In the genomic region with DNA sequence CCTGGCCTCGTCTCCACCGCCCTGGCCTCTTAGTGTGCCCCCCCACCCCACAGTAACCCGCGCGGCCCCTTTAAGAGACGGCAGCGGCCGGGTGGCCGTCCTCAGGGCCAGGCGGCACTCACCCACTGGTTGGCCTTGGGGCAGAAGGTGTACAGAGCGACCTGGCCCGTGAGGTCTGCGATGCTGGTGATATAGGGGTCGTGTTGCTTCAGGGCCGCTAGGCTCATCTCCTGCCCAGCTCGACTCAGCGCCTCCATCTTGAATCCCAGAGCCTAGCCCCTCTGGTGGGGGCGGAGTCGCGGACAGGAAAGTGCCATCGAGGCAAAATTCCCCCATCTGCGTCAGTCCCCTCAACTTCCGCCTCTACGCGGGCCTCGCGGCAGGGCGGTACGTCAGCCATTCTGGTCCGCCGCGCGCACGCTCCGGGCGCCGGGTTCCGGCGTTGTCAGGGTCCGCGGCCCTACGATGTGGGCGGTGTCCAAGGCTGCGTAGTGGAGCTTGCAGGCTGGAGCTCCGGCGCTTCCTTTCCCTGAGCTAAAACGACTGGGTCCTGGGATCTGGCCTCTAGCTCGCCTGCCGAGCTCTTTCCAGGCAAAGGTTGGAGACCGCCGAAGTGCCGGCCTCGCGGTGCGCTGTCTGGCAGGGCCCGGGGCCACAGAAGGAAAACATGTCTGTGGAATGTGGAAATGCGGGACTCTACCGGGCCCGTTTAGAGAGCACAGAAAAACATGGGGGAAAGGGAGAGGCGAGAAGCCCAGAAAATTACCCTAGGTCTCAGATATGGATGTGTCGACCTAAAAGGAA, we compare ENCODE assay signal across 8 cellular contexts. TPM values are rescaled to one million over a fixed set of nuclear protein-coding genes. Genes with fewer than 3 reads are reported as not detected.
DNase-seq lines count a peak whose midpoint lies in the region; TF ChIP-seq lines count a peak whose summit lies in the region.

A gene (minus strand): TSS at position 283 of the 804 bp plus-strand sequence. CDS start 26 bp downstream, at position 257.

- DNase-seq in COLO829 (ENCODE audit: low spot score) (peak; percentile 98), GM20000 (ENCODE audit: low spot score) (peak; percentile 94), HT-29 (ENCODE audit: low spot score) (peak; percentile 88), NOMO-1 treated with dmso at 0.1 percent for 144 hours (lab: John Stamatoyannopoulos, UW; ENCODE audit: unreplicated experiment) (peak; percentile 90), mesendoderm (peak; percentile 99)
- peak; percentile 90 to 95 (median 92) for DNase-seq in activated CD8-positive, alpha-beta memory T cell treated with anti-CD3 and anti-CD28 coated beads for 48 hours (ENCODE audit: low read depth in 2 of 3, low spot score in 2 of 3)
- peak; percentile 86 for DNase-seq in stimulated activated CD8-positive, alpha-beta memory T cell treated with anti-CD3 and anti-CD28 coated beads, Interleukin-15, amount 100 ng/mL, for 1 hour (ENCODE audit: low read depth)

- H2BK120ac ChIP-seq in mesendoderm (ENCODE audit: low read depth, low read length) = no peak within 1 kb of the TSS

- peaks cover 9% of the 10 kb centered on the region for H3K79me2 ChIP-seq in mesendoderm (ENCODE audit: control insufficient read depth, insufficient read depth, low read length)

- H3K36me3 ChIP-seq in endocrine pancreas (ENCODE audit: control insufficient read depth, insufficient read depth, low read length) (no peaks in the 10 kb centered on the region), mesendoderm (ENCODE audit: control insufficient read depth, insufficient read depth, low read length) (no peaks in the 10 kb centered on the region)

- peak within 1 kb of the TSS; percentile 93 for H3K56ac ChIP-seq in mesendoderm (ENCODE audit: low read length)

- H3K9me3 ChIP-seq in endocrine pancreas (ENCODE audit: control insufficient read depth, low read length) = no peaks in the 10 kb centered on the region

- H4K5ac ChIP-seq in mesendoderm (ENCODE audit: low read length) = peak within 1 kb of the TSS; percentile 86

- peak within 1 kb of the TSS; percentile 74 for H3K4ac ChIP-seq in mesendoderm (ENCODE audit: low read depth, low read length)

- no peak within 1 kb of the TSS for H2AK5ac ChIP-seq in mesendoderm (ENCODE audit: low read length)

- H3K27me3 ChIP-seq in endocrine pancreas (ENCODE audit: control insufficient read depth, insufficient read depth, low read length) = no peaks in the 10 kb centered on the region
- H3K27me3 ChIP-seq in mesendoderm (ENCODE audit: insufficient read depth, low read length, poor library complexity) = no peaks in the 10 kb centered on the region

- no peak within 1 kb of the TSS for H3K23ac ChIP-seq in mesendoderm (ENCODE audit: low read length)

- WGBS in mesendoderm (ENCODE audit: extremely low coverage, insufficient coverage, low lambda C conversion rate) = no CpG with 5 or more reads among the region's 61 CpGs

- no peak within 1 kb of the TSS for H2BK15ac ChIP-seq in mesendoderm (replicated peaks; ENCODE audit: low read depth)

- H3K18ac ChIP-seq in mesendoderm (ENCODE audit: low read length) = peak within 1 kb of the TSS; percentile 95

- H3K4me2 ChIP-seq in mesendoderm (ENCODE audit: low read length) = peak within 1 kb of the TSS; percentile 64

- peak within 1 kb of the TSS; percentile 91 for H3K27ac ChIP-seq in mesendoderm (ENCODE audit: low read depth, low read length)

- H3K9ac ChIP-seq in endocrine pancreas (ENCODE audit: control insufficient read depth, insufficient read depth, low read length) = peak within 1 kb of the TSS; percentile 63
- peak within 1 kb of the TSS; percentile 92 for H3K9ac ChIP-seq in mesendoderm (ENCODE audit: low read length)

- no peak for TF ChIP-seq CTCF in GM20000 (IDR thresholded peaks at IDR 0.05; ENCODE audit: extremely low read depth, missing control alignments)

- H3K4me1 ChIP-seq in endocrine pancreas (ENCODE audit: control insufficient read depth, insufficient read depth, low read length) (peaks cover 11% of the 10 kb centered on the region), mesendoderm (ENCODE audit: control insufficient read depth, low read depth, low read length) (no peaks in the 10 kb centered on the region)

- peak within 1 kb of the TSS; percentile 93 for H4K8ac ChIP-seq in mesendoderm (ENCODE audit: low read depth, low read length)

- no peaks in the 10 kb centered on the region for H3K79me1 ChIP-seq in mesendoderm (ENCODE audit: low read length)

- H2BK5ac ChIP-seq in mesendoderm (ENCODE audit: low read length) = peak within 1 kb of the TSS; percentile 82

- H3K4me3 ChIP-seq in endocrine pancreas (ENCODE audit: control insufficient read depth, insufficient read depth, low read length) (peak within 1 kb of the TSS; percentile 100), mesendoderm (ENCODE audit: low read length) (peak within 1 kb of the TSS; percentile 78)

RNA-seq across cellular contexts. Expression of the gene that starts here (rescaled TPM):
- total RNA-seq in HT-29 (2014; rRNA removed; shearing (Covaris generic)) = 7.3 and 9.4 TPM in 2 replicates
- polyA plus RNA-seq in mesendoderm (2013, experiment 1 of 2) = 30.9 TPM
- polyA plus RNA-seq in mesendoderm (2013, experiment 2 of 2) = 26.0 TPM

Comparison
In these comparisons a context has a peak if more than half of its experiments do, and no peak if none do; other contexts are left out.
1. Peak in every context shown above with its lines: DNase-seq, H3K4me3 ChIP-seq and H3K27ac ChIP-seq.